Comparison of ENCODE assay signal across 11 cellular contexts in the genomic region with DNA sequence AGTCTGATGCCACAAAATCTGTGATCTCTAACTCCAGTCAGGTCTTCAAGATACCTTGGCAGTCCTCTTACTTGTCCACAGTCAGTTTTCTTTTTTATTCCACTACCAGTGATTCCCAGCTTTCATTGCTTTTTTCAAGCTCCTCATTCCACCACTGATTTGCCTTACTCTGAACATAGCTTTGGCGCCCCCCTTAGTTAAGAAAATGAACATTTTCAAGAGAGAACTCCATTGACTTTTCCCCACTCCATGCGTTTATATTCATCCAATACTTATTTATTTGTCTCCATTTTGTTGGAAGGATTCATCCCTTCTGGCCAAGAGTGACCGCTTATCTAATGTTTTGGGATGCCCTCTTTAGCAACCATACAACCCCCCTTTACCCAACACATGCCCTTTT. TPM values are rescaled to one million over a fixed set of nuclear protein-coding genes. Genes with fewer than 3 reads are reported as not detected.
DNase-seq lines count a peak whose midpoint lies in the region; ATAC-seq and TF ChIP-seq lines count a peak whose summit lies in the region.
"Had no signal": no experiment of that assay in that cellular context is flagged by ENCODE, and none has a peak within 500 bp of the region (broad histone marks: within the 10 kb centered on the region; RNA-seq: fewer than 3 reads in every experiment).

No MANE protein-coding gene starts in this region.

- peaks cover 14% of the 10 kb centered on the region for H3K27me3 ChIP-seq in DOHH2 (ENCODE audit: control insufficient read depth, low read length)
- no peaks in the 10 kb centered on the region for H3K27me3 ChIP-seq in mesendoderm (ENCODE audit: insufficient read depth, low read length, poor library complexity)
- H3K27me3 ChIP-seq: Peyer's patch had no signal

- no peak overlapping the region for H3K18ac ChIP-seq in mesendoderm (ENCODE audit: low read length)

- H3K79me1 ChIP-seq in mesendoderm (ENCODE audit: low read length) = no peaks in the 10 kb centered on the region

- H3K56ac ChIP-seq in mesendoderm (ENCODE audit: low read length) = no peak overlapping the region

- H3K9me3 ChIP-seq in DOHH2 (ENCODE audit: control insufficient read depth, insufficient read depth, low read length) = no peaks in the 10 kb centered on the region
- H3K9me3 ChIP-seq: Peyer's patch had no signal

- H4K8ac ChIP-seq in mesendoderm (ENCODE audit: low read depth, low read length) = no peak overlapping the region

- TF ChIP-seq CTCF in DOHH2 (IDR thresholded peaks at IDR 0.05; ENCODE audit: low read depth, low read length, poor library complexity, severe bottlenecking) = peak; percentile 64
- TF ChIP-seq CTCF in WI38 (IDR thresholded peaks at IDR 0.05; ENCODE audit: low read depth, low read length) = 0 out of 2 replicates have a peak, but pooled peaks have one; percentile 22

- DNase-seq in Kasumi-1 (lab: John Stamatoyannopoulos, UW) = peak; percentile 17 to 60
- peak; percentile 45 for DNase-seq in mesendoderm
- DNase-seq in mesenteric fat pad (ENCODE audit: low spot score) = no peak
- DNase-seq: amygdala, naive B cell, Peyer's patch had no signal

- H3K4me3 ChIP-seq in DOHH2 (ENCODE audit: low read length) = no peak overlapping the region
- H3K4me3 ChIP-seq in WI38 (ENCODE audit: low read depth, low read length) = no peak overlapping the region
- H3K4me3 ChIP-seq in mesendoderm (ENCODE audit: low read length) = no peak overlapping the region
- H3K4me3 ChIP-seq: Peyer's patch had no signal

- H4K20me1 ChIP-seq in DOHH2 (ENCODE audit: control insufficient read depth, insufficient read depth, low read depth, low read length) = no peaks in the 10 kb centered on the region

- WGBS in mesendoderm (ENCODE audit: extremely low coverage, insufficient coverage, low lambda C conversion rate) = no CpG with 5 or more reads among the region's 3 CpGs

- H3K79me2 ChIP-seq in DOHH2 (ENCODE audit: control insufficient read depth, low read length) (no peaks in the 10 kb centered on the region), mesendoderm (ENCODE audit: control insufficient read depth, insufficient read depth, low read length) (no peaks in the 10 kb centered on the region)

- H3K4me1 ChIP-seq in DOHH2 (ENCODE audit: control insufficient read depth, low read length) (peaks cover 7% of the 10 kb centered on the region), mesendoderm (ENCODE audit: control insufficient read depth, low read depth, low read length) (no peaks in the 10 kb centered on the region)

- H2BK120ac ChIP-seq in mesendoderm (ENCODE audit: low read depth, low read length) = no peak overlapping the region

- H2BK5ac ChIP-seq in mesendoderm (ENCODE audit: low read length) = no peak overlapping the region

- no peak for ATAC-seq in HG03571 (IDR thresholded peaks at IDR 0.05; ENCODE audit: unreplicated experiment)
- no peak for ATAC-seq in GM19023 (IDR thresholded peaks at IDR 0.05; ENCODE audit: unreplicated experiment)
- ATAC-seq in HG02623 (IDR thresholded peaks at IDR 0.05; ENCODE audit: unreplicated experiment) = no peak

- no peaks in the 10 kb centered on the region for H3K36me3 ChIP-seq in DOHH2 (ENCODE audit: control insufficient read depth, low read length)
- peaks cover 4% of the 10 kb centered on the region for H3K36me3 ChIP-seq in mesendoderm (ENCODE audit: control insufficient read depth, insufficient read depth, low read length)

- H2AK5ac ChIP-seq in mesendoderm (ENCODE audit: low read length) = no peak overlapping the region

- H3K9me2 ChIP-seq in DOHH2 (replicated peaks; ENCODE audit: control insufficient read depth, low read length) = no peaks in the 10 kb centered on the region

- H3K23ac ChIP-seq in mesendoderm (ENCODE audit: low read length) = no peak overlapping the region

- H3K4me2 ChIP-seq in DOHH2 (ENCODE audit: low read length) = no peak overlapping the region
- H3K4me2 ChIP-seq in mesendoderm (ENCODE audit: low read length) = no peak overlapping the region

- H3F3A ChIP-seq in DOHH2 (ENCODE audit: control insufficient read depth, insufficient read depth) = no peaks in the 10 kb centered on the region

- no peak overlapping the region for H4K5ac ChIP-seq in mesendoderm (ENCODE audit: low read length)

- H3K4ac ChIP-seq in mesendoderm (ENCODE audit: low read depth, low read length) = no peak overlapping the region

- H2BK15ac ChIP-seq in mesendoderm (replicated peaks; ENCODE audit: low read depth) = no peak overlapping the region

- H3K27ac ChIP-seq in DOHH2 (ENCODE audit: low read depth, low read length) = no peak overlapping the region
- H3K27ac ChIP-seq in mesendoderm (ENCODE audit: low read depth, low read length) = no peak overlapping the region
- H3K27ac ChIP-seq: Peyer's patch had no signal

- H3K9ac ChIP-seq in mesendoderm (ENCODE audit: low read length) = no peak overlapping the region

RNA-seq across cellular contexts. Expression of a gene that starts 33.9 kb away (rescaled TPM):
- 65.4 TPM for polyA plus RNA-seq in mesendoderm (2013, experiment 1 of 2)
- polyA plus RNA-seq in mesendoderm (2013, experiment 2 of 2) = 63.3 TPM
- 40.9 TPM for total RNA-seq in mesenteric fat pad
